In the genomic region with DNA sequence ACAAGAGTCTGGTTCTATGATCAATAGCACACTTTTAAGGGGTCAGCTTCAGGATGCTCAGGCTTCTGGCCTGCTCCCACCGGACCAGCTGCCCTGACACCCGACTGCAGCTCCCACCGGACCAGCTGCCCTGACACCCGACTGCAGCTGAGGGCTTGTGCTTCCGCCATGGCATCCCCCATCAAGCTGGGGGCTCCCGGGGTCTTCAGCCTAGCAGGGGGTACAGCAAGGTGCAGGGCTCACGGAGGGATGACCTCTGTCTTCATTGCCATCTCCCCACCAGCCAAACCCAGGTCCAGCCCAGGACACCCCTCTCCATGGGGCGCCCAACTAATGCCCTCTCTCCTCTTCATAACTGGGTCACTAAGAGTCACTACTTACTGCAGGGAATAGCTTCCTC, we compare ENCODE assay signal across 31 cellular contexts. TPM values are rescaled to one million over a fixed set of nuclear protein-coding genes. Genes with fewer than 3 reads are reported as not detected.
DNase-seq lines count a peak whose midpoint lies in the region; ATAC-seq and TF ChIP-seq lines count a peak whose summit lies in the region.
"Had no signal": no experiment of that assay in that cellular context is flagged by ENCODE, and none has a peak within 500 bp of the region (broad histone marks: within the 10 kb centered on the region; RNA-seq: fewer than 3 reads in every experiment).

No MANE protein-coding gene starts in this region.

- CTCF ChIA-PET in SK-N-SH (lab: Yijun Ruan, JAX), result interaction anchor here (0.6 kb wide), 1 partner anchor 22 kb away, joined by 3 read pairs; no protein-coding TSS in a partner anchor

- no peak overlapping the region for H3K27ac ChIP-seq in SK-N-SH (ENCODE audit: low read depth in 2 of 2, low read length in 1 of 2)
- H3K27ac ChIP-seq: 22Rv1, KMS-11, right lobe of liver, WERI-Rb-1 had no signal

- TF ChIP-seq RAD21 in SK-N-SH (IDR thresholded peaks at IDR 0.05; ENCODE audit: low read length), result no peak

- ATAC-seq in SK-N-SH treated with all-trans-retinoic acid at 6 μM for 48 hours, result no peak
- no peak for ATAC-seq in natural killer cell
- no peak for ATAC-seq in natural killer cell treated with Interleukin-12 subunit alpha and Interleukin-12 subunit beta and Interleukin-15 and Interleukin-18, amount 100 ng/mL, for 72 hours
- no peak for ATAC-seq in HG03108 (IDR thresholded peaks at IDR 0.05; ENCODE audit: unreplicated experiment)
- ATAC-seq in HG03135 (IDR thresholded peaks at IDR 0.05; ENCODE audit: unreplicated experiment), result no peak
- ATAC-seq: activated T-helper 17 cell treated with anti-CD3 and anti-CD28 coated beads, Interleukin-2, amount 50 U/mL, for 72 hours; right lobe of liver; stimulated activated memory B cell treated with anti-CD40 and anti-IgM and Interleukin-4, amounts not matched to agents 10 μg/mL and 1 μg/mL and 100 μg/mL, for 72 hours had no signal

- H3K4me1 Mint-ChIP-seq in natural killer cell, result peaks cover 8% of the 10 kb centered on the region in 2 donors
- peaks cover 6% of the 10 kb centered on the region in 2 donors for H3K4me1 Mint-ChIP-seq in natural killer cell treated with Interleukin-12 subunit alpha and Interleukin-12 subunit beta and Interleukin-15 and Interleukin-18, amount 100 ng/mL, for 72 hours (ENCODE audit: low read depth in 2 of 2)

- WGBS in SK-N-SH (ENCODE audit: low lambda C conversion rate), result 36% methylated on average over 5 of the region's 8 CpGs

- H3K4me1 ChIP-seq in SK-N-SH (ENCODE audit: control insufficient read depth in 1 of 2, insufficient read depth in 2 of 2, low read depth in 1 of 2, low read length in 1 of 2), result no peaks in the 10 kb centered on the region
- H3K4me1 ChIP-seq: right lobe of liver had no signal

- no peaks in the 10 kb centered on the region for H3K36me3 ChIP-seq in SK-N-SH (replicated peaks in 1 of 2; ENCODE audit: control insufficient read depth in 1 of 2, insufficient read depth in 2 of 2, low read length in 1 of 2)
- H3K36me3 ChIP-seq: adrenal gland, right lobe of liver, WERI-Rb-1 had no signal

- H3K27me3 ChIP-seq in SK-N-SH (ENCODE audit: insufficient read depth), result peaks cover 79% of the 10 kb centered on the region; the same call in 1 of the 2 replicates

- intact Hi-C loops in natural killer cell (cut with micrococcal nuclease), result no loop called here

- no peak overlapping the region for H3K27ac Mint-ChIP-seq in natural killer cell
- H3K27ac Mint-ChIP-seq in natural killer cell treated with Interleukin-12 subunit alpha and Interleukin-12 subunit beta and Interleukin-15 and Interleukin-18, amount 100 ng/mL, for 72 hours, result no peak overlapping the region
- H3K27ac Mint-ChIP-seq: activated CD4-positive, alpha-beta T cell treated with anti-CD3 and anti-CD28 coated beads, Interleukin-2, amount 10 ng/mL, durations not matched to agents 7 days and 5 days; activated T-helper 17 cell treated with anti-CD3 and anti-CD28 coated beads, Interleukin-2, amount 50 U/mL, for 72 hours; brain; CD14-positive monocyte; stimulated activated memory B cell treated with anti-CD40 and anti-IgM and Interleukin-4, amounts not matched to agents 10 μg/mL and 1 μg/mL and 100 μg/mL, for 72 hours; T-helper 2 cell treated with Interferon-gamma antibody and Interleukin-4, amounts not matched to agents 5 μg/mL and 100 μg/mL, for 36 hours had no signal

- POLR2A ChIA-PET in SK-N-SH (lab: Yijun Ruan, JAX), result no interaction called here

- TF ChIP-seq EP300 in SK-N-SH (IDR thresholded peaks at IDR 0.05; ENCODE audit: borderline replicate concordance in 1 of 2, low read depth in 1 of 2, low read length in 1 of 2), result no peak

- no peaks in the 10 kb centered on the region for H3K9me2 ChIP-seq in SK-N-SH

- no peaks in the 10 kb centered on the region for H3K9me3 ChIP-seq in SK-N-SH
- H3K9me3 ChIP-seq: adrenal gland, right lobe of liver had no signal

- H3K27me3 Mint-ChIP-seq in natural killer cell (ENCODE audit: low read depth in 2 of 2), result peaks cover 33 to 40% of the 10 kb centered on the region in 2 donors
- H3K27me3 Mint-ChIP-seq in natural killer cell treated with Interleukin-12 subunit alpha and Interleukin-12 subunit beta and Interleukin-15 and Interleukin-18, amount 100 ng/mL, for 72 hours, result peaks cover 36 to 37% of the 10 kb centered on the region in 2 donors

- DNase-seq in SK-N-SH, result peak; percentile 19
- DNase-seq in natural killer cell, result no peak
- DNase-seq in natural killer cell treated with Interleukin-12 subunit alpha and Interleukin-12 subunit beta and Interleukin-15 and Interleukin-18, amount 100 ng/mL, for 72 hours (ENCODE audit: low spot score), result no peak
- DNase-seq in mesenteric fat pad (ENCODE audit: low spot score), result peak; percentile 81
- no peak for DNase-seq in amygdala (lab: John Stamatoyannopoulos, UW)
- DNase-seq: activated CD4-positive, alpha-beta T cell treated with anti-CD3 and anti-CD28 coated beads, Interleukin-2, amount 10 ng/mL, durations not matched to agents 7 days and 5 days; adrenal gland; DMS 273 treated with DMSO at 0.1 percent for 48 hours; MM.1S; NCI-H146; NCI-H2107; NCI-H446; NCI-H774; stimulated activated CD4-positive, alpha-beta T cell treated with anti-CD3 and anti-CD28 coated beads, Interleukin-12 subunit alpha, Interleukin-12 subunit beta, amount 100 ng/mL, for 4 hours; stimulated activated CD4-positive, alpha-beta T cell treated with anti-CD3 and anti-CD28 coated beads, Interleukin-4, amount 100 ng/mL, for 24 hours; substantia nigra; WERI-Rb-1 had no signal

- H3K79me2 ChIP-seq in SK-N-SH (ENCODE audit: insufficient read depth), result no peaks in the 10 kb centered on the region

- H3K9ac ChIP-seq in SK-N-SH, result no peak overlapping the region
- H3K9ac ChIP-seq: KMS-11 had no signal

- no peak overlapping the region for H3K4me2 ChIP-seq in SK-N-SH
- H3K4me2 ChIP-seq: KMS-11 had no signal

- no peaks in the 10 kb centered on the region for H3F3A ChIP-seq in SK-N-SH (replicated peaks; ENCODE audit: insufficient read depth)

- no peaks in the 10 kb centered on the region for H3K9me3 Mint-ChIP-seq in natural killer cell
- H3K9me3 Mint-ChIP-seq in natural killer cell treated with Interleukin-12 subunit alpha and Interleukin-12 subunit beta and Interleukin-15 and Interleukin-18, amount 100 ng/mL, for 72 hours, result no peaks in the 10 kb centered on the region
- H3K9me3 Mint-ChIP-seq: activated CD4-positive, alpha-beta T cell treated with anti-CD3 and anti-CD28 coated beads, Interleukin-2, amount 10 ng/mL, durations not matched to agents 7 days and 5 days; activated T-helper 17 cell treated with anti-CD3 and anti-CD28 coated beads, Interleukin-2, amount 50 U/mL, for 72 hours; stimulated activated memory B cell treated with anti-CD40 and anti-IgM and Interleukin-4, amounts not matched to agents 10 μg/mL and 1 μg/mL and 100 μg/mL, for 72 hours; T-helper 2 cell treated with Interferon-gamma antibody and Interleukin-4, amounts not matched to agents 5 μg/mL and 100 μg/mL, for 36 hours had no signal

- no peak overlapping the region for H3K4me3 ChIP-seq in SK-N-SH (ENCODE audit: low read depth in 2 of 2, low read length in 1 of 2)

- no peaks in the 10 kb centered on the region for H3K36me3 Mint-ChIP-seq in natural killer cell
- no peaks in the 10 kb centered on the region for H3K36me3 Mint-ChIP-seq in natural killer cell treated with Interleukin-12 subunit alpha and Interleukin-12 subunit beta and Interleukin-15 and Interleukin-18, amount 100 ng/mL, for 72 hours
- H3K36me3 Mint-ChIP-seq: brain; CD14-positive monocyte; stimulated activated memory B cell treated with anti-CD40 and anti-IgM and Interleukin-4, amounts not matched to agents 10 μg/mL and 1 μg/mL and 100 μg/mL, for 72 hours had no signal

- H4K20me1 ChIP-seq in SK-N-SH (ENCODE audit: insufficient read depth), result no peaks in the 10 kb centered on the region

- H3K4me3 Mint-ChIP-seq in natural killer cell, result peak overlapping the region; percentile 2
- no peak overlapping the region for H3K4me3 Mint-ChIP-seq in natural killer cell treated with Interleukin-12 subunit alpha and Interleukin-12 subunit beta and Interleukin-15 and Interleukin-18, amount 100 ng/mL, for 72 hours
- H3K4me3 Mint-ChIP-seq: stimulated activated memory B cell treated with anti-CD40 and anti-IgM and Interleukin-4, amounts not matched to agents 10 μg/mL and 1 μg/mL and 100 μg/mL, for 72 hours had no signal

- no peak overlapping the region for H2AFZ ChIP-seq in SK-N-SH (ENCODE audit: low read depth)

- TF ChIP-seq CTCF in SK-N-SH (IDR thresholded peaks at IDR 0.05), result no peak
- TF ChIP-seq CTCF in natural killer cell (IDR thresholded peaks at IDR 0.05), result no peak

TF ChIP-seq in SK-N-SH, 30 proteins besides CTCF, POLR2A, EP300 and RAD21 (continues in another document):
- TF ChIP-seq RXRA (IDR thresholded peaks at IDR 0.05; ENCODE audit: borderline replicate concordance, low read depth) (no peak), RFX5 (IDR thresholded peaks at IDR 0.05; ENCODE audit: low read length) (no peak), FOXM1 (IDR thresholded peaks at IDR 0.05; ENCODE audit: low read depth) (no peak), SIN3A (IDR thresholded peaks at IDR 0.05; ENCODE audit: borderline replicate concordance, low read depth, low read length) (no peak), YY1 (IDR thresholded peaks at IDR 0.05; ENCODE audit: low read depth) (no peak)

TF ChIP-seq in SK-N-SH treated with all-trans-retinoic acid at 6 μM for 48 hours, 23 proteins besides CTCF, POLR2A, EP300 and RAD21 (continues in another document):
- TF ChIP-seq ZNF70 (CRISPR knock-in tag; IDR thresholded peaks at IDR 0.05) (no peak), RARB (CRISPR knock-in tag; IDR thresholded peaks at IDR 0.05) (no peak), ESRRG (CRISPR knock-in tag; IDR thresholded peaks at IDR 0.05) (no peak)

RNA-seq across cellular contexts. Expression of a gene that starts 1.9 kb away (rescaled TPM):
- 0.02 and 0.05 TPM in 2 replicates for polyA plus RNA-seq in SK-N-SH (2012; rRNA removed)
- polyA plus RNA-seq in SK-N-SH (2012; cell fraction: cytosol; rRNA removed), result 0.03 and 0.26 TPM in 2 replicates
- polyA plus RNA-seq in SK-N-SH (2012; cell fraction: nucleus; rRNA removed), result 0.05 and 0.35 TPM in 2 replicates
- total RNA-seq in natural killer cell (under 1 TPM; 0.68 to 0.92 (median 0.78) TPM), mesenteric fat pad (26.8 TPM)
- under 1 TPM; 0.26 to 0.47 TPM for total RNA-seq in natural killer cell treated with Interleukin-12 subunit alpha and Interleukin-12 subunit beta and Interleukin-15 and Interleukin-18, amount 100 ng/mL, for 72 hours
- polyA plus RNA-seq: CD14-positive monocyte had no signal

RNA-seq across cellular contexts. Expression of a gene that starts 56.2 kb away (rescaled TPM):
- not detected in 2 replicates for polyA plus RNA-seq in SK-N-SH (2012; rRNA removed)
- polyA plus RNA-seq in SK-N-SH (2012; cell fraction: cytosol; rRNA removed), result 0.08 TPM in 1 of 2 replicates, not detected in the other
- not detected in 2 replicates for polyA plus RNA-seq in SK-N-SH (2012; cell fraction: nucleus; rRNA removed)
- not detected for total RNA-seq in natural killer cell
- not detected for total RNA-seq in natural killer cell treated with Interleukin-12 subunit alpha and Interleukin-12 subunit beta and Interleukin-15 and Interleukin-18, amount 100 ng/mL, for 72 hours
- total RNA-seq in mesenteric fat pad, result 0.71 TPM
- total RNA-seq: activated CD4-positive, alpha-beta T cell treated with anti-CD3 and anti-CD28 coated beads, Interleukin-2, amount 10 ng/mL, durations not matched to agents 7 days and 5 days; activated T-helper 17 cell treated with anti-CD3 and anti-CD28 coated beads, Interleukin-2, amount 50 U/mL, for 72 hours; cerebellum; epithelial cell of proximal tubule; kidney epithelial cell had no signal

Comparison
In these comparisons a context has a peak if more than half of its experiments do, and no peak if none do; other contexts are left out.
1. DNase-seq: peak in SK-N-SH (single experiment) and mesenteric fat pad (single experiment); none in natural killer cell (single experiment), natural killer cell treated with Interleukin-12 subunit alpha and Interleukin-12 subunit beta and Interleukin-15 and Interleukin-18, amount 100 ng/mL, for 72 hours (single experiment) and amygdala (0 of 56).
2. RNA of a gene that starts 1.9 kb away (total RNA-seq): 26.8 TPM in mesenteric fat pad (single experiment); 0.68 to 0.92 TPM in natural killer cell and 0.26 to 0.47 TPM in natural killer cell treated with Interleukin-12 subunit alpha and Interleukin-12 subunit beta and Interleukin-15 and Interleukin-18, amount 100 ng/mL, for 72 hours; every median in the first group is over 10 times any median in the second.